ENCODE assay signal across 18 cellular contexts in genomic region chr19:30293051-30293785, GRCh38.
"Had no signal": no experiment of that assay in that cellular context is flagged by ENCODE, and none has a peak within 500 bp of the region (broad histone marks: within the 10 kb centered on the region; RNA-seq: fewer than 3 reads in every experiment).

No MANE protein-coding gene starts in this region.

- H3K36me3 ChIP-seq: tibial nerve, vagina had no signal

- H3K36me3 Mint-ChIP-seq: immature natural killer cell; naive thymus-derived CD8-positive, alpha-beta T cell had no signal

- H3K4me1 Mint-ChIP-seq: activated B cell treated with CpG ODN at 0.5 μM for 24 hours; central memory CD8-positive, alpha-beta T cell; immature natural killer cell; naive thymus-derived CD8-positive, alpha-beta T cell had no signal

- DNase-seq: activated B cell treated with CpG ODN at 0.5 μM for 24 hours; activated CD4-positive, alpha-beta T cell treated with anti-CD3 and anti-CD28 coated beads for 48 hours; activated CD8-positive, alpha-beta T cell treated with anti-CD3 and anti-CD28 coated beads for 36 hours; activated effector memory CD4-positive, alpha-beta T cell treated with Interleukin-2 at 50 U/mL for 16 hours; activated naive CD4-positive, alpha-beta T cell treated with anti-CD3 and anti-CD28 coated beads, Interleukin-2, amount 50 U/mL, for 16 hours; activated T-cell treated with anti-CD3 and anti-CD28 coated beads, Interleukin-2, amount 50 U/mL, for 4 hours; effector memory CD4-positive, alpha-beta T cell; foreskin fibroblast; glutamatergic neuron; immature natural killer cell; mammary epithelial cell; naive thymus-derived CD8-positive, alpha-beta T cell; stimulated activated CD4-positive, alpha-beta T cell treated with anti-CD3 and anti-CD28 coated beads, Interleukin-12 subunit alpha, Interleukin-12 subunit beta, amount 100 ng/mL, for 4 hours; stimulated activated CD4-positive, alpha-beta T cell treated with anti-CD3 and anti-CD28 coated beads, Interleukin-2, amount 100 ng/mL, for 24 hours; T-helper 2 cell had no signal

- H3K27ac Mint-ChIP-seq: activated B cell treated with CpG ODN at 0.5 μM for 24 hours; activated CD8-positive, alpha-beta T cell treated with anti-CD3 and anti-CD28 coated beads for 36 hours; immature natural killer cell had no signal

- H3K4me3 ChIP-seq: tibial nerve, vagina had no signal

- H3K4me1 ChIP-seq: vagina had no signal

- ATAC-seq: activated CD8-positive, alpha-beta T cell treated with anti-CD3 and anti-CD28 coated beads for 36 hours; activated T-cell treated with anti-CD3 and anti-CD28 coated beads, Interleukin-2, amount 50 U/mL, for 4 hours; naive thymus-derived CD8-positive, alpha-beta T cell had no signal

- H3K4me3 Mint-ChIP-seq: activated B cell treated with CpG ODN at 0.5 μM for 24 hours; activated CD8-positive, alpha-beta T cell treated with anti-CD3 and anti-CD28 coated beads for 36 hours; activated T-cell treated with anti-CD3 and anti-CD28 coated beads, Interleukin-2, amount 50 U/mL, for 4 hours; central memory CD8-positive, alpha-beta T cell; immature natural killer cell; naive thymus-derived CD8-positive, alpha-beta T cell had no signal

- H3K9me3 Mint-ChIP-seq: activated CD8-positive, alpha-beta T cell treated with anti-CD3 and anti-CD28 coated beads for 36 hours; activated T-cell treated with anti-CD3 and anti-CD28 coated beads, Interleukin-2, amount 50 U/mL, for 4 hours had no signal

- H3K27ac ChIP-seq: vagina had no signal

- H3K27me3 Mint-ChIP-seq: activated B cell treated with CpG ODN at 0.5 μM for 24 hours; activated CD8-positive, alpha-beta T cell treated with anti-CD3 and anti-CD28 coated beads for 36 hours had no signal

- H3K27me3 ChIP-seq: tibial nerve, vagina had no signal

- H3K9me3 ChIP-seq: tibial nerve, vagina had no signal
